In genomic region chr10:110069502-110069982, GRCh38 we compare ENCODE assay signal across 8 cellular contexts.
A peak's percentile ranks its signal among the peaks of the same experiment; 100 is the strongest.
DNase-seq lines count a peak whose midpoint lies in the region; ATAC-seq, FAIRE-seq and TF ChIP-seq lines count a peak whose summit lies in the region.

No MANE protein-coding gene starts in this region.

- no TSS peak for BruUV-seq in endothelial cell of umbilical vein (replicated peaks; lab: Mats Ljungman, UMichigan)

- H3K36me3 ChIP-seq in endothelial cell of umbilical vein (ENCODE audit: control insufficient read depth in 2 of 2, extremely low read depth in 1 of 2, insufficient read depth in 2 of 2, low read length in 2 of 2) (no peaks in the 10 kb centered on the region), upper lobe of right lung (no peaks in the 10 kb centered on the region)

- CTCF ChIA-PET in endothelial cell of umbilical vein (lab: Charles Lee), result interaction anchor here (1.0 kb wide), 1 partner anchor 185 kb away, joined by 4 read pairs; no protein-coding TSS in a partner anchor

- H3K4me1 ChIP-seq in endothelial cell of umbilical vein (ENCODE audit: control insufficient read depth, extremely low read depth, insufficient read depth, low read length) (peaks cover 11% of the 10 kb centered on the region), upper lobe of right lung (peaks cover 39% of the 10 kb centered on the region)

- no peak overlapping the region for H2AFZ ChIP-seq in endothelial cell of umbilical vein (ENCODE audit: low read depth, low read length)

- peak overlapping the region; percentile 41 for H3K4me2 ChIP-seq in endothelial cell of umbilical vein (ENCODE audit: insufficient read depth, low read length)

- H3K27ac ChIP-seq in endothelial cell of umbilical vein (ENCODE audit: insufficient read depth, low read depth, low read length) (no peak overlapping the region), upper lobe of right lung (peak overlapping the region; percentile 39)

- no peaks in the 10 kb centered on the region for H3K9me3 ChIP-seq in endothelial cell of umbilical vein (replicated peaks; ENCODE audit: control insufficient read depth, insufficient read depth, low read length)
- H3K9me3 ChIP-seq in upper lobe of right lung, result no peaks in the 10 kb centered on the region

- TF ChIP-seq POLR2A in endothelial cell of umbilical vein (IDR thresholded peaks at IDR 0.05; ENCODE audit: low read depth, low read length), result no peak

- ATAC-seq in HG02623 (IDR thresholded peaks at IDR 0.05; ENCODE audit: unreplicated experiment) (peak; percentile 50), upper lobe of right lung (peak; percentile 58)

- TF ChIP-seq CTCF in endothelial cell of umbilical vein (IDR thresholded peaks at IDR 0.05; ENCODE audit: extremely low read depth in 1 of 2, insufficient read depth in 1 of 2, low read depth in 1 of 2, low read length in 2 of 2), result no peak
- no peak for TF ChIP-seq CTCF in upper lobe of right lung (IDR thresholded peaks at IDR 0.05)
- no peak for TF ChIP-seq CTCF in D721Med (IDR thresholded peaks at IDR 0.05; ENCODE audit: insufficient read depth, missing control alignments)

- no peaks in the 10 kb centered on the region for H3K79me2 ChIP-seq in endothelial cell of umbilical vein (ENCODE audit: control insufficient read depth, insufficient read depth, low read length)

- no peaks in the 10 kb centered on the region for H4K20me1 ChIP-seq in endothelial cell of umbilical vein (replicated peaks; ENCODE audit: control insufficient read depth, extremely low read depth, insufficient read depth, low read length)

- dilution Hi-C loops in endothelial cell of umbilical vein (cut with MboI; ENCODE audit: extremely low pct_ligation_motif_present, low sequenced_read_pairs), result no loop called here

- DNase-seq in NCI-H526 treated with DMSO at 0.1 percent for 48 hours (lab: John Stamatoyannopoulos, UW) (peak; percentile 44), NCI-H526 (lab: John Stamatoyannopoulos, UW) (no peak), NCI-H1417 (lab: John Stamatoyannopoulos, UW) (peak in 2 of 3 experiments; percentile 6 to 78), endothelial cell of umbilical vein (ENCODE audit: low read depth, low spot score) (peak; percentile 46), upper lobe of right lung (no peak), D721Med (ENCODE audit: insufficient read length, low spot score) (no peak)
- no peak for DNase-seq in activated CD8-positive, alpha-beta memory T cell treated with anti-CD3 and anti-CD28 coated beads for 24 hours

- intact Hi-C loops in endothelial cell of umbilical vein (cut with micrococcal nuclease) (no loop called here), upper lobe of right lung (cut with DNase I) (no loop called here)

- FAIRE-seq in endothelial cell of umbilical vein (lab: Jason Lieb, UNC) (no peak), D721Med (lab: Jason Lieb, UNC) (no peak)

- no peak overlapping the region for H3K4me3 ChIP-seq in endothelial cell of umbilical vein (replicated peaks in 1 of 3; ENCODE audit: insufficient read depth in 1 of 3, low read depth in 1 of 3, low read length in 3 of 3)
- H3K4me3 ChIP-seq in upper lobe of right lung, result peak overlapping the region; percentile 4

- no peaks in the 10 kb centered on the region for H3K27me3 ChIP-seq in endothelial cell of umbilical vein (ENCODE audit: control insufficient read depth in 2 of 2, insufficient read depth in 2 of 2, low read length in 2 of 2)
- no peaks in the 10 kb centered on the region for H3K27me3 ChIP-seq in upper lobe of right lung

- POLR2A ChIA-PET in endothelial cell of umbilical vein (lab: Charles Lee), result interaction anchor here (1.2 kb wide), 1 partner anchor 62 kb away, joined by 6 read pairs; the partner anchor contains the start of gene ADD3

- no peaks in the 10 kb centered on the region for H3K9me1 ChIP-seq in endothelial cell of umbilical vein (replicated peaks; ENCODE audit: control insufficient read depth, extremely low read depth, insufficient read depth, low read length)

- no peak overlapping the region for H3K9ac ChIP-seq in endothelial cell of umbilical vein (replicated peaks; ENCODE audit: extremely low read depth, insufficient read depth, low read length)

TF ChIP-seq in endothelial cell of umbilical vein, 7 proteins besides CTCF, POLR2A, EP300 and RAD21:
- TF ChIP-seq FOS (IDR thresholded peaks at IDR 0.05; ENCODE audit: borderline replicate concordance, insufficient read depth, low read length) (no peak), MAX (IDR thresholded peaks at IDR 0.05; ENCODE audit: insufficient read depth, insufficient read length) (no peak), EZH2 (IDR thresholded peaks at IDR 0.05; ENCODE audit: borderline replicate concordance, low read depth, low read length, severe bottlenecking) (no peak), GATA2 (IDR thresholded peaks at IDR 0.05; ENCODE audit: insufficient read depth, insufficient read length, low read depth, low read length) (no peak), JUN (IDR thresholded peaks at IDR 0.05; ENCODE audit: borderline replicate concordance, insufficient read depth, insufficient read length, low read depth) (no peak), MYC (IDR thresholded peaks at IDR 0.05; ENCODE audit: low read depth, low read length) (no peak), POLR2AphosphoS5 (IDR thresholded peaks at IDR 0.05; ENCODE audit: insufficient read depth, low read depth, low read length) (no peak)
TF ChIP-seq in endothelial cell of umbilical vein: peak in this region for 0.

Comparison
In these comparisons a context has a peak if more than half of its experiments do, and no peak if none do; other contexts are left out.
1. DNase-seq: peak in NCI-H526 treated with DMSO at 0.1 percent for 48 hours (single experiment), NCI-H1417 (2 of 3) and endothelial cell of umbilical vein (single experiment); none in NCI-H526 (0 of 2), upper lobe of right lung (single experiment), D721Med (single experiment) and activated CD8-positive, alpha-beta memory T cell treated with anti-CD3 and anti-CD28 coated beads for 24 hours (single experiment).